31 cellular contexts compared by ENCODE assay signal in the genomic region with DNA sequence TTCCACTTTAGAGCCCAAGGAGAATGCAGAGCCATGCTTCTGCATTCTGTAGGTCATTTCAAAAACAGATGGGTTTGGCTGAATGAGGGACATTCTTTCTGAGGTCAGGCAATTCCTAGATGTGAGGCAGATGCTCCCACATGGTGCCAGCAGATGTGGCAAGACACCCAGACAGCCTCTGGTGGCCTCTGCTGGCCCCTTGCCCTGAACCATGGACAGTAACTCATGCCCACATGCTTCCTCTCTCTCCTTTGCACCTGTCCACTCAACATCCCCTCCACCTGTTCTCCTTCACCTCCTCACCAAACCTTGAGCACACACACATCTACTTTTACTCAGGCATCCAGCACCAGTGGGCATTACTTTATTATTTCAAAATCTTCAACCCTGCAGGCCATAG.
"Had no signal": no experiment of that assay in that cellular context is flagged by ENCODE, and none has a peak within 500 bp of the region (broad histone marks: within the 10 kb centered on the region; RNA-seq: fewer than 3 reads in every experiment).

No MANE protein-coding gene starts in this region.

- H3K36me3 ChIP-seq: adrenal gland, SJSA1 had no signal

- DNase-seq: activated B cell treated with CpG ODN at 0.5 μM for 24 hours; activated CD4-positive, alpha-beta memory T cell treated with anti-CD3 and anti-CD28 coated beads for 36 hours; activated CD4-positive, alpha-beta T cell treated with anti-CD3 and anti-CD28 coated beads for 4 hours; activated CD4-positive, alpha-beta T cell treated with anti-CD3 and anti-CD28 coated beads, Interleukin-2, amount 50 U/mL, for 1 hour; activated CD4-positive, CD25-positive, alpha-beta regulatory T cell treated with anti-CD3 and anti-CD28 coated beads, Interleukin-2, amount 50 U/mL, for 72 hours; activated CD8-positive, alpha-beta memory T cell treated with anti-CD3 and anti-CD28 coated beads, Interleukin-2, amount 50 U/mL, for 4 hours; activated gamma-delta T cell treated with Interleukin-2 at 50 U/mL for 16 hours; activated naive CD4-positive, alpha-beta T cell treated with anti-CD3 and anti-CD28 coated beads for 36 hours; activated T-cell treated with anti-CD3 and anti-CD28 coated beads for 4 hours; activated T-cell treated with anti-CD3 and anti-CD28 coated beads, Interleukin-2, amount 50 U/mL, for 4 hours; adrenal gland; body of pancreas; caudate nucleus; cerebellar nuclear complex; NCI-H1105; NCI-H1417 treated with DMSO at 0.1 percent for 48 hours; NCI-H1694; NCI-H1930; NCI-H2081 treated with DMSO at 0.1 percent for 48 hours; NCI-H226; NCI-H446 treated with DMSO at 0.1 percent for 48 hours; NCI-H524; OCI-M1; RPMI8226; SHP77 treated with DMSO at 0.1 percent for 48 hours; SK-N-SH had no signal

- H3K4me2 ChIP-seq: KMS-11, SK-N-SH had no signal

- H3K27me3 ChIP-seq: adrenal gland, body of pancreas, SJSA1 had no signal

- H3K9ac ChIP-seq: KMS-11, SK-N-SH had no signal

- H3K9me3 ChIP-seq: adrenal gland, SJSA1, SK-N-SH had no signal

- H3K4me3 ChIP-seq: adrenal gland, body of pancreas, SJSA1 had no signal

- FAIRE-seq: astrocyte, bronchial epithelial cell, TTC549 had no signal

- H3K27ac ChIP-seq: adrenal gland, body of pancreas, KMS-11, SJSA1 had no signal

- H3K4me1 ChIP-seq: adrenal gland, body of pancreas, SJSA1 had no signal
